1 cellular context compared by ENCODE assay signal in the genomic region with DNA sequence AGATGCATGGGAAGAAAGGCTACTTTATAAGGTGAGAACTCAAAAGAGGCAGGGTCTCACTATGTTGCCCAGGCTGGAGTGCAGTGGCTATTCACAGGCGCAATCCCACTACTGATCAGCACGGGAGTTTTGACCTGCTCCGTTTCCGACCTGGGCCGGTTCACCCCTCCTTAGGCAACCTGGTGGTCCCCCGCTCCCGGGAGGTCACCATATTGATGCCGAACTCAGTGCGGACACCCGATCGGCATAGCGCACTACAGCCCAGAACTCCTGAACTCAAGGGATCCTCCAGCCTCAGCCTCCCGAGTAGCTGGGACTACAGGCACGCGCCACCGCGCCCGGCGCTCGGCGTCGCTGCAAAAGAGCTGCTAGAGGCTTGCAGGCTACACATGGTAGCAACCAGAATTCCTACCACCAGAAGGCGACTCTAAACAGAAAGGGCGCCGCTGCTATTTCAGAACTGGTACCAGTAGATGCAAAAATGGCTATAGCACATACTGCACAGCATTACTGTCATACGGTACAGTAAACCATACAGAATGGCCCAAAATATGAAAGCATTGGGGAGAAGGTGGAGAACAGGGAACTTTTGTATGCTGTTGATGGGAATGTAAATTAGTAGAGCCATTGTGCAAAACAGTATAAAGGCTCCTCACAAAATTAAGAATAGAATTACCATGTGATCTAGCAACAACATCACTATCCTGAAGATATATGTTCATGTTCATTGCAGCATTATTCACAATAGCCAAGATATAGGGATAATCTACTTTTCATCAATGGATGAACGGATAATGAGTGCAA.
A peak's percentile ranks its signal among the peaks of the same experiment; 100 is the strongest.
TF ChIP-seq lines count a peak whose summit lies in the region.

No MANE protein-coding gene starts in this region.

TF ChIP-seq in H1, 55 proteins besides CTCF, POLR2A, EP300 and RAD21 (continued from another document):
- TF ChIP-seq, protein P1, sequence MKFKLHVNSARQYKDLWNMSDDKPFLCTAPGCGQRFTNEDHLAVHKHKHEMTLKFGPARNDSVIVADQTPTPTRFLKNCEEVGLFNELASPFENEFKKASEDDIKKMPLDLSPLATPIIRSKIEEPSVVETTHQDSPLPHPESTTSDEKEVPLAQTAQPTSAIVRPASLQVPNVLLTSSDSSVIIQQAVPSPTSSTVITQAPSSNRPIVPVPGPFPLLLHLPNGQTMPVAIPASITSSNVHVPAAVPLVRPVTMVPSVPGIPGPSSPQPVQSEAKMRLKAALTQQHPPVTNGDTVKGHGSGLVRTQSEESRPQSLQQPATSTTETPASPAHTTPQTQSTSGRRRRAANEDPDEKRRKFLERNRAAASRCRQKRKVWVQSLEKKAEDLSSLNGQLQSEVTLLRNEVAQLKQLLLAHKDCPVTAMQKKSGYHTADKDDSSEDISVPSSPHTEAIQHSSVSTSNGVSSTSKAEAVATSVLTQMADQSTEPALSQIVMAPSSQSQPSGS (IDR thresholded peaks at IDR 0.05; ENCODE audit: low read length) = 0 out of 2 replicates have a peak, but pooled peaks have one; percentile 37
- TF ChIP-seq NRF1 (IDR thresholded peaks at IDR 0.05; ENCODE audit: low read depth, low read length) = no peak
- no peak for TF ChIP-seq RNF2 (IDR thresholded peaks at IDR 0.05; ENCODE audit: borderline replicate concordance, low read depth, low read length, missing control alignments, poor library complexity, severe bottlenecking)
- no peak for TF ChIP-seq JUN (IDR thresholded peaks at IDR 0.05; ENCODE audit: low read depth, low read length)
- peak; percentile 48; the same call in 1 of the 2 replicates for TF ChIP-seq CREB1 (IDR thresholded peaks at IDR 0.05)
- TF ChIP-seq TAF1 (IDR thresholded peaks at IDR 0.05; ENCODE audit: low read depth, low read length) = 0 out of 2 replicates have a peak, but pooled peaks have one; percentile 25
- no peak for TF ChIP-seq GABPA (IDR thresholded peaks at IDR 0.05; ENCODE audit: borderline replicate concordance, insufficient read depth, low read length)
- peak; percentile 44 for TF ChIP-seq E2F6 (IDR thresholded peaks at IDR 0.05)
- no peak for TF ChIP-seq BRCA1 (IDR thresholded peaks at IDR 0.05; ENCODE audit: low read depth, low read length)
- TF ChIP-seq RXRA (IDR thresholded peaks at IDR 0.05; ENCODE audit: insufficient read depth, low read depth, low read length) = no peak
- no peak for TF ChIP-seq CHD2 (IDR thresholded peaks at IDR 0.05; ENCODE audit: low read length)
- peak; percentile 100 for TF ChIP-seq TEAD4 (IDR thresholded peaks at IDR 0.05; ENCODE audit: low read depth, low read length)
- TF ChIP-seq MAX (IDR thresholded peaks at IDR 0.05) = peak; percentile 78
- no peak for TF ChIP-seq SIRT6 (IDR thresholded peaks at IDR 0.05; ENCODE audit: low read length)
- no peak for TF ChIP-seq NANOG (IDR thresholded peaks at IDR 0.05; ENCODE audit: insufficient read depth, low read depth, low read length, poor library complexity, severe bottlenecking)
- no peak for TF ChIP-seq MAFK (IDR thresholded peaks at IDR 0.05; ENCODE audit: low read depth, low read length)
- peak; percentile 11; the same call in 1 of the 2 replicates for TF ChIP-seq SRF (IDR thresholded peaks at IDR 0.05; ENCODE audit: low read depth, low read length)
- TF ChIP-seq YY1 (IDR thresholded peaks at IDR 0.05; ENCODE audit: low read depth, low read length) = peak; percentile 34; the same call in 1 of the 2 replicates
- 0 out of 2 replicates have a peak, but pooled peaks have one; percentile 29 for TF ChIP-seq JUND (IDR thresholded peaks at IDR 0.05; ENCODE audit: low read length)
TF ChIP-seq in H1: peak in this region for 11.
